33 cellular contexts compared by ENCODE assay signal in the genomic region with DNA sequence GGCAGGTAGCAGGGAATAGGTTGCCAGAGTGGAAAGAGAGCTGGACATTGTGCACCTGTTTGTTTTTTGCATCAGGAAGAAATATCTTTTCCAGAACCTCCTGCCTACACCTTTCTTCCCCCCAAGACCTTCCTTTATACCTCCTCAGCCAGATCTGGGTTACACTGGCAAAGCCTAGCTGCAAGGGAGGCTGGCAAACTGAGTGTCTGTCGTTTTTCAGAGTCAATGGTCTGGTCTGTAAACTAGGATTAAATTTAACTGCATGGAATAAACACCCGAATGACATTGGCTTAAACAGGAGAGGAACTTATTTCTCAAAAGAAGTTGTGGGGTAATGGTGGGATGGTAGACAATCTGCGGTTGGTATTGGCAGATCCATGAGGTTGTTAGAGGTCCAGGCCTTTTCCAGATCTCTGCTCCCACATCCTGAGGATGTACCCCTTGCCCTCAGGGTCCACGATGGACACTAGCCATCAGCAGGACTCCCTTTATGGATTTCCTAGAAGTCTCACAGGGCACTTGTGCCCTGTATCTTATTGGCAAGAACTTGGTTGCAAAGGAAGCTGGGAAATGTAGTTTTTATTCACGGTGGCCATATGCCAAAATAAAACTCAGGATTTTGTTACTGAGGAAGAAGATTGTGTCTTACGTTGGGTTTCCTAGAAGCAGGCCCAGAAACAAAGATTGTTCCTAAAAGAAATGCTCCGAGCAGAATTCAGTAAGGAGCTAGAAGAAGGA. TPM values are rescaled to one million over a fixed set of nuclear protein-coding genes. Genes with fewer than 3 reads are reported as not detected.
"Had no signal": no experiment of that assay in that cellular context is flagged by ENCODE, and none has a peak within 500 bp of the region (broad histone marks: within the 10 kb centered on the region; RNA-seq: fewer than 3 reads in every experiment).

No MANE protein-coding gene starts in this region.

- H3K27ac Mint-ChIP-seq: activated CD4-positive, alpha-beta memory T cell treated with anti-CD3 and anti-CD28 coated beads, Interleukin-2, amount 10 ng/mL, durations not matched to agents 7 days and 5 days; activated CD4-positive, alpha-beta T cell treated with anti-CD3 and anti-CD28 coated beads, Interleukin-2, amount 10 ng/mL, durations not matched to agents 7 days and 5 days; activated naive CD4-positive, alpha-beta T cell treated with anti-CD3 and anti-CD28 coated beads, Interleukin-2, amount 10 ng/mL, durations not matched to agents 7 days and 5 days; activated naive CD4-positive, alpha-beta T cell treated with anti-CD3 and anti-CD28 coated beads, Interleukin-2, amount 50 U/mL, for 72 hours; activated naive CD8-positive, alpha-beta T cell treated with anti-CD3 and anti-CD28 coated beads, Interleukin-2, amount 10 ng/mL, durations not matched to agents 7 days and 5 days; activated T-cell treated with anti-CD3 and anti-CD28 coated beads, Interleukin-2, amount 50 U/mL, for 24 hours; activated T-cell treated with anti-CD3 and anti-CD28 coated beads, Interleukin-2, amount 50 U/mL, for 72 hours; brain; WTC11 had no signal

- H3K4me1 Mint-ChIP-seq: activated naive CD8-positive, alpha-beta T cell treated with anti-CD3 and anti-CD28 coated beads, Interleukin-2, amount 10 ng/mL, durations not matched to agents 7 days and 5 days had no signal

- DNase-seq: activated CD4-positive, alpha-beta memory T cell treated with anti-CD3 and anti-CD28 coated beads, Interleukin-2, amount 10 ng/mL, durations not matched to agents 7 days and 5 days; activated CD4-positive, alpha-beta T cell treated with anti-CD3 and anti-CD28 coated beads for 1 hour; activated CD4-positive, alpha-beta T cell treated with anti-CD3 and anti-CD28 coated beads for 4 hours; activated CD4-positive, alpha-beta T cell treated with anti-CD3 and anti-CD28 coated beads, Interleukin-2, amount 10 ng/mL, durations not matched to agents 7 days and 5 days; activated CD4-positive, alpha-beta T cell treated with anti-CD3 and anti-CD28 coated beads, Interleukin-2, amount 50 U/mL, for 4 hours; activated CD8-positive, alpha-beta memory T cell treated with anti-CD3 and anti-CD28 coated beads, Interleukin-2, amount 50 U/mL, for 48 hours; activated gamma-delta T cell; activated naive CD4-positive, alpha-beta T cell; activated naive CD4-positive, alpha-beta T cell treated with anti-CD3 and anti-CD28 coated beads, Interleukin-2, amount 10 ng/mL, durations not matched to agents 7 days and 5 days; activated naive CD8-positive, alpha-beta T cell treated with anti-CD3 and anti-CD28 coated beads, Interleukin-2, amount 10 ng/mL, durations not matched to agents 7 days and 5 days; activated T-cell treated with anti-CD3 and anti-CD28 coated beads for 4 hours; activated T-cell treated with anti-CD3 and anti-CD28 coated beads, Interleukin-2, amount 50 U/mL, for 24 hours; activated T-cell treated with anti-CD3 and anti-CD28 coated beads, Interleukin-2, amount 50 U/mL, for 72 hours; central memory CD4-positive, alpha-beta T cell; cerebellar nuclear complex; colonic mucosa; effector CD8-positive, alpha-beta T cell; foreskin fibroblast; gastrocnemius medialis; glutamatergic neuron; T-helper 2 cell had no signal

- FAIRE-seq: endometrium, endothelial cell of umbilical vein, TTC549 had no signal

- H3K27me3 ChIP-seq: ascending aorta, breast epithelium, colonic mucosa, gastrocnemius medialis had no signal

- H3K4me3 Mint-ChIP-seq: activated CD4-positive, alpha-beta memory T cell treated with anti-CD3 and anti-CD28 coated beads, Interleukin-2, amount 10 ng/mL, durations not matched to agents 7 days and 5 days; activated CD4-positive, alpha-beta T cell treated with anti-CD3 and anti-CD28 coated beads, Interleukin-2, amount 10 ng/mL, durations not matched to agents 7 days and 5 days; activated naive CD4-positive, alpha-beta T cell treated with anti-CD3 and anti-CD28 coated beads, Interleukin-2, amount 10 ng/mL, durations not matched to agents 7 days and 5 days; activated naive CD8-positive, alpha-beta T cell treated with anti-CD3 and anti-CD28 coated beads, Interleukin-2, amount 10 ng/mL, durations not matched to agents 7 days and 5 days; activated T-cell treated with anti-CD3 and anti-CD28 coated beads, Interleukin-2, amount 50 U/mL, for 24 hours; activated T-cell treated with anti-CD3 and anti-CD28 coated beads, Interleukin-2, amount 50 U/mL, for 72 hours; brain; WTC11 had no signal

- H3K36me3 ChIP-seq: ascending aorta, breast epithelium, cardiac muscle cell, colonic mucosa had no signal

- H3K27ac ChIP-seq: ascending aorta, cardiac muscle cell, colonic mucosa, epithelial cell of prostate, gastrocnemius medialis, VCaP had no signal

- H3K4me3 ChIP-seq: ascending aorta, cardiac muscle cell, colonic mucosa, gastrocnemius medialis had no signal

- H3K9me3 ChIP-seq: colonic mucosa, gastrocnemius medialis had no signal

- H3K36me3 Mint-ChIP-seq: activated naive CD4-positive, alpha-beta T cell treated with anti-CD3 and anti-CD28 coated beads, Interleukin-2, amount 10 ng/mL, durations not matched to agents 7 days and 5 days had no signal

- H3K4me1 ChIP-seq: colonic mucosa had no signal

- H3K27me3 Mint-ChIP-seq: activated CD4-positive, alpha-beta memory T cell treated with anti-CD3 and anti-CD28 coated beads, Interleukin-2, amount 10 ng/mL, durations not matched to agents 7 days and 5 days had no signal

RNA-seq across cellular contexts. Expression of a gene that starts 3.2 kb away (rescaled TPM):
- total RNA-seq: activated CD4-positive, alpha-beta memory T cell treated with anti-CD3 and anti-CD28 coated beads, Interleukin-2, amount 10 ng/mL, durations not matched to agents 7 days and 5 days; activated CD4-positive, alpha-beta T cell treated with anti-CD3 and anti-CD28 coated beads, Interleukin-2, amount 10 ng/mL, durations not matched to agents 7 days and 5 days; activated naive CD4-positive, alpha-beta T cell treated with anti-CD3 and anti-CD28 coated beads, Interleukin-2, amount 50 U/mL, for 72 hours; activated naive CD8-positive, alpha-beta T cell treated with anti-CD3 and anti-CD28 coated beads, Interleukin-2, amount 10 ng/mL, durations not matched to agents 7 days and 5 days; T-helper 1 cell treated with Interleukin-12 subunit alpha and Interleukin-12 subunit beta and Interleukin-4 antibody, amounts not matched to agents 30 ng/mL and 1 ng/mL, for 36 hours had no signal
